14 cellular contexts compared by ENCODE assay signal in genomic region chr5:98794001-98794400, GRCh38. TPM values are rescaled to one million over a fixed set of nuclear protein-coding genes. Genes with fewer than 3 reads are reported as not detected.
DNase-seq lines count a peak whose midpoint lies in the region; ATAC-seq, FAIRE-seq and TF ChIP-seq lines count a peak whose summit lies in the region.
"Had no signal": no experiment of that assay in that cellular context is flagged by ENCODE, and none has a peak within 500 bp of the region (broad histone marks: within the 10 kb centered on the region; RNA-seq: fewer than 3 reads in every experiment).

No MANE protein-coding gene starts in this region.

- BruUV-seq in HepG2 (replicated peaks; lab: Mats Ljungman, UMichigan), result no TSS peak

- POLR2A ChIA-PET in HepG2 (lab: Yijun Ruan, JAX), result no interaction called here

- peaks cover 0 to 4% (median 2%) of the 10 kb centered on the region in 4 donors for H3K4me1 ChIP-seq in liver (ENCODE audit: control insufficient read depth in 4 of 4, insufficient read depth in 4 of 4, low read length in 3 of 4)
- no peaks in the 10 kb centered on the region for H3K4me1 ChIP-seq in HepG2 (ENCODE audit: insufficient read depth, low read length)
- peaks cover 10% of the 10 kb centered on the region for H3K4me1 ChIP-seq in colonic mucosa
- H3K4me1 ChIP-seq in mucosa of descending colon (ENCODE audit: low read depth), result peaks cover 29% of the 10 kb centered on the region
- H3K4me1 ChIP-seq: Caco-2 had no signal

- no peak for DNase-seq in HepG2 (ENCODE audit: low spot score)
- peak; percentile 55 for DNase-seq in colonic mucosa
- peak in 1 of 3 donors; percentile 55 for DNase-seq in mucosa of descending colon
- no peak for DNase-seq in DMS79 (lab: John Stamatoyannopoulos, UW)
- DNase-seq in NCI-H82 treated with DMSO at 0.1 percent for 48 hours (lab: John Stamatoyannopoulos, UW; ENCODE audit: unreplicated experiment), result no peak
- DNase-seq: 8988T; AML-193; Caco-2; CD8-positive, alpha-beta memory T cell; HCEC 1CT; IMR-90 had no signal

- H3K27me3 ChIP-seq in liver (ENCODE audit: control insufficient read depth in 4 of 4, insufficient read depth in 4 of 4, low read length in 3 of 4), result no peaks in the 10 kb centered on the region
- no peaks in the 10 kb centered on the region for H3K27me3 ChIP-seq in HepG2 (ENCODE audit: control insufficient read depth in 1 of 2, insufficient read depth in 2 of 2, low read length in 2 of 2)
- no peaks in the 10 kb centered on the region for H3K27me3 ChIP-seq in colonic mucosa
- H3K27me3 ChIP-seq: BLaER1 had no signal

- FAIRE-seq in HepG2 (lab: Jason Lieb, UNC), result no peak

- TF ChIP-seq EP300 in HepG2 (IDR thresholded peaks at IDR 0.05; ENCODE audit: low read depth in 2 of 2, low read length in 2 of 2) (no peak), HepG2 (CRISPR knock-in tag; IDR thresholded peaks at IDR 0.05; ENCODE audit: borderline replicate concordance) (no peak)

- H3K79me2 ChIP-seq in HepG2 (ENCODE audit: insufficient read depth, low read length), result no peaks in the 10 kb centered on the region

- H3K9ac ChIP-seq in liver (ENCODE audit: low read depth in 1 of 2, low read length in 2 of 2), result no peak overlapping the region
- no peak overlapping the region for H3K9ac ChIP-seq in HepG2 (ENCODE audit: insufficient read depth, low read depth, low read length)
- H3K9ac ChIP-seq in colonic mucosa (ENCODE audit: low read depth in 2 of 2, low read length in 2 of 2), result peak overlapping the region in 1 of 2 donors; percentile 3
- H3K9ac ChIP-seq: BLaER1 had no signal

- intact Hi-C loops in HepG2 (cut with micrococcal nuclease; ENCODE audit: unreplicated experiment) (no loop called here), colonic mucosa (cut with DNase I) (no loop called here), mucosa of descending colon (cut with DNase I, micrococcal nuclease) (no loop called here)

- H2AFZ ChIP-seq in HepG2 (ENCODE audit: low read length), result no peak overlapping the region

- WGBS in liver, result 53% methylated on average over 7 of the region's 7 CpGs
- WGBS in HepG2 (ENCODE audit: low lambda C conversion rate), result 97% methylated on average over 7 of the region's 7 CpGs

- no peak overlapping the region for H3K4me2 ChIP-seq in HepG2 (ENCODE audit: low read depth, low read length)
- H3K4me2 ChIP-seq: BLaER1 had no signal

- no peak overlapping the region for H3K27ac ChIP-seq in liver (ENCODE audit: low read depth in 1 of 2, low read length in 2 of 2)
- no peak overlapping the region for H3K27ac ChIP-seq in HepG2 (ENCODE audit: extremely low read length, insufficient read depth, low read length)
- H3K27ac ChIP-seq in colonic mucosa, result no peak overlapping the region
- H3K27ac ChIP-seq: BLaER1 had no signal

- H3K9me3 ChIP-seq in liver (ENCODE audit: control insufficient read depth in 4 of 4, low read length in 3 of 4), result no peaks in the 10 kb centered on the region
- no peaks in the 10 kb centered on the region for H3K9me3 ChIP-seq in HepG2 (ENCODE audit: low read length)
- H3K9me3 ChIP-seq in colonic mucosa, result no peaks in the 10 kb centered on the region
- H3K9me3 ChIP-seq in mucosa of descending colon, result no peaks in the 10 kb centered on the region
- H3K9me3 ChIP-seq: Caco-2 had no signal

- TF ChIP-seq RAD21 in liver (IDR thresholded peaks at IDR 0.05), result no peak
- no peak for TF ChIP-seq RAD21 in HepG2 (CRISPR knock-in tag; IDR thresholded peaks at IDR 0.05)

- in situ Hi-C loops in HepG2 (cut with HindIII; ENCODE audit: extremely low pct_ligation_motif_present, low pct_unique_long_range_greater_than_20kb), result no loop called here

- TF ChIP-seq CTCF in liver (IDR thresholded peaks at IDR 0.05; ENCODE audit: low read depth, low read length, missing input control), result no peak
- TF ChIP-seq CTCF in HepG2 (CRISPR knock-in tag; IDR thresholded peaks at IDR 0.05), result no peak
- no peak for TF ChIP-seq CTCF in colonic mucosa (IDR thresholded peaks at IDR 0.05)
- no peak for TF ChIP-seq CTCF in mucosa of descending colon (IDR thresholded peaks at IDR 0.05)

- H3K36me3 ChIP-seq in liver (ENCODE audit: control insufficient read depth in 4 of 4, insufficient read depth in 3 of 4, low read depth in 1 of 4, low read length in 3 of 4), result peaks cover 0 to 4% (median 0%) of the 10 kb centered on the region in 4 donors
- H3K36me3 ChIP-seq in HepG2 (replicated peaks in 1 of 2; ENCODE audit: control insufficient read depth in 1 of 2, insufficient read depth in 2 of 2, low read length in 2 of 2), result peaks cover 5 to 6% of the 10 kb centered on the region in 2 experiments; a peak in 3 of 5 replicates
- no peaks in the 10 kb centered on the region for H3K36me3 ChIP-seq in colonic mucosa
- H3K36me3 ChIP-seq in mucosa of descending colon (ENCODE audit: low read depth), result no peaks in the 10 kb centered on the region

- H3K4me3 ChIP-seq in liver (ENCODE audit: low read depth in 1 of 3, low read length in 3 of 3), result no peak overlapping the region
- H3K4me3 ChIP-seq in HepG2 (replicated peaks in 1 of 3; ENCODE audit: insufficient read depth in 1 of 3, low read depth in 2 of 3, low read length in 3 of 3), result no peak overlapping the region
- no peak overlapping the region for H3K4me3 ChIP-seq in colonic mucosa
- H3K4me3 ChIP-seq in mucosa of descending colon, result no peak overlapping the region
- H3K4me3 ChIP-seq: BLaER1 had no signal

- no peak for TF ChIP-seq POLR2A in HepG2 (IDR thresholded peaks at IDR 0.05; ENCODE audit: insufficient read depth in 1 of 2, low read depth in 2 of 2, low read length in 2 of 2)

- CTCF ChIA-PET in HepG2 (lab: Yijun Ruan, JAX; ENCODE audit: low intra/inter-chr PET ratio, low total read pairs), result no interaction called here

- no peaks in the 10 kb centered on the region for H4K20me1 ChIP-seq in HepG2 (ENCODE audit: insufficient read depth, low read length)

- ATAC-seq in HepG2 (no peak), mucosa of descending colon (peak; percentile 58), HG03354 (IDR thresholded peaks at IDR 0.05; ENCODE audit: poor library complexity, severe bottlenecking, unreplicated experiment) (no peak)

TF ChIP-seq in liver, 16 proteins besides CTCF, POLR2A, EP300 and RAD21:
- no peak for TF ChIP-seq RXRA (IDR thresholded peaks at IDR 0.05)
- peak; percentile 16 to 18 for TF ChIP-seq HNF4A (conservative IDR thresholded peaks at IDR 0.05)

TF ChIP-seq in HepG2, 621 proteins besides CTCF, POLR2A, EP300 and RAD21 (continues in another document):
- no peak for TF ChIP-seq CEBPZ (IDR thresholded peaks at IDR 0.05; ENCODE audit: low read length)
- no peak for TF ChIP-seq FOXP1 (IDR thresholded peaks at IDR 0.05)
- no peak for TF ChIP-seq FOXP1 (CRISPR knock-in tag; IDR thresholded peaks at IDR 0.05)

RNA-seq across cellular contexts. Expression of gene RGMB, which starts 20.5 kb away (rescaled TPM):
- total RNA-seq in liver, result 1 to 10 TPM; 2.5 to 5.3 TPM
- 1 to 10 TPM; 3.0 TPM for polyA plus RNA-seq in liver
- 2.3 and 3.8 TPM in 2 replicates for total RNA-seq in HepG2 (2016; rRNA removed; fragmentation: Illumina TruSeq; extraction: Trizol)
- total RNA-seq in HepG2 (2016; cell fraction: cytosol; rRNA removed; fragmentation: Illumina TruSeq; extraction: Trizol; ENCODE audit: low read depth), result 0.71 and 1.1 TPM in 2 replicates
- total RNA-seq in HepG2 (2016; cell fraction: insoluble cytoplasmic fraction; rRNA removed; fragmentation: Illumina TruSeq; extraction: Trizol), result 2.2 and 3.7 TPM in 2 replicates
- total RNA-seq in HepG2 (2016; cell fraction: membrane; rRNA removed; fragmentation: Illumina TruSeq; extraction: Trizol), result 2.7 and 3.1 TPM in 2 replicates
- total RNA-seq in HepG2 (2016; cell fraction: nucleus; rRNA removed; fragmentation: Illumina TruSeq; extraction: Trizol), result 9.8 and 10.0 TPM in 2 replicates
- polyA plus RNA-seq in HepG2 (2011; rRNA removed), result 3.0 and 3.1 TPM in 2 replicates
- polyA plus RNA-seq in HepG2 (2011; cell fraction: cytosol; rRNA removed), result 1.9 and 2.8 TPM in 2 replicates
- 6.0 and 6.6 TPM in 2 replicates for polyA plus RNA-seq in HepG2 (2011; cell fraction: nucleus; rRNA removed)
- 2.8 and 3.5 TPM in 2 replicates for polyA plus RNA-seq in HepG2 (2012)
- 0.46 and 0.47 TPM in 2 replicates for polyA plus RNA-seq in HepG2 (2016; cell fraction: cytosol; fragmentation: Illumina TruSeq; extraction: Trizol; ENCODE audit: low read depth)
- polyA plus RNA-seq in HepG2 (2016; cell fraction: insoluble cytoplasmic fraction; fragmentation: Illumina TruSeq; extraction: Trizol; ENCODE audit: low read depth), result 2.9 and 3.2 TPM in 2 replicates
- polyA plus RNA-seq in HepG2 (2016; cell fraction: membrane; fragmentation: Illumina TruSeq; extraction: Trizol; ENCODE audit: low read depth), result 1.5 and 1.8 TPM in 2 replicates
- 6.7 TPM in 2 replicates for polyA plus RNA-seq in HepG2 (2016; cell fraction: nucleus; fragmentation: Illumina TruSeq; extraction: Trizol; ENCODE audit: insufficient read depth, low read depth)
- 14.2 and 28.8 TPM in 2 replicates for polyA minus RNA-seq in HepG2 (2011; rRNA and poly(A)+ RNA removed; ENCODE audit: low replicate concordance)
- 3.5 and 4.2 TPM in 2 replicates for polyA minus RNA-seq in HepG2 (2011; cell fraction: cytosol; rRNA and poly(A)+ RNA removed)
- polyA minus RNA-seq in HepG2 (2011; cell fraction: nucleus; rRNA and poly(A)+ RNA removed), result 15.4 and 15.5 TPM in 2 replicates
- total RNA-seq in colonic mucosa, result 10 to 100 TPM; 67.7 to 69.6 TPM
- 10 to 100 TPM; 38.2 to 76.6 (median 60.7) TPM for total RNA-seq in mucosa of descending colon
